Comparison of ENCODE assay signal across 14 cellular contexts in genomic region chr10:14415676-14416307, GRCh38.
DNase-seq lines count a peak whose midpoint lies in the region; ATAC-seq and TF ChIP-seq lines count a peak whose summit lies in the region.
"Had no signal": no experiment of that assay in that cellular context is flagged by ENCODE, and none has a peak within 500 bp of the region (broad histone marks: within the 10 kb centered on the region; RNA-seq: fewer than 3 reads in every experiment).

No MANE protein-coding gene starts in this region.

- H4K8ac ChIP-seq in mesendoderm (ENCODE audit: low read depth, low read length) = peak overlapping the region; percentile 42

- H3K9me3 Mint-ChIP-seq in chondrocyte (ENCODE audit: low read depth) (peaks cover 5% of the 10 kb centered on the region), type B pancreatic cell (peaks cover 5% of the 10 kb centered on the region)

- ATAC-seq in body of pancreas (no peak), HG03457 (IDR thresholded peaks at IDR 0.05; ENCODE audit: unreplicated experiment) (no peak)
- ATAC-seq: K562 had no signal

- H3K9me3 ChIP-seq in body of pancreas = no peaks in the 10 kb centered on the region
- H3K9me3 ChIP-seq: HAP-1 had no signal

- H3K27ac Mint-ChIP-seq in chondrocyte (ENCODE audit: unreplicated experiment) (peak overlapping the region; percentile 93), type B pancreatic cell (peak overlapping the region; percentile 76)
- H3K27ac Mint-ChIP-seq: CD4-positive, CD25-positive, alpha-beta regulatory T cell had no signal

- no peak for TF ChIP-seq POLR2A in body of pancreas (IDR thresholded peaks at IDR 0.05)

- no peaks in the 10 kb centered on the region for H3K79me2 ChIP-seq in mesendoderm (ENCODE audit: control insufficient read depth, insufficient read depth, low read length)

- no peak overlapping the region for H3K23ac ChIP-seq in mesendoderm (ENCODE audit: low read length)

- no CpG with 5 or more reads among the region's 4 CpGs for whole genome bisulfite sequencing in mesendoderm (ENCODE audit: extremely low coverage, insufficient coverage, low lambda C conversion rate)
- 51 to 63% methylated on average over 4 of the region's 4 CpGs for WGBS in body of pancreas, 2 donors

- TF ChIP-seq CTCF in chondrocyte (IDR thresholded peaks at IDR 0.05) (no peak), type B pancreatic cell (conservative IDR thresholded peaks at IDR 0.05) (no peak), body of pancreas (IDR thresholded peaks at IDR 0.05) (no peak)

- H3K4me3 ChIP-seq in mesendoderm (ENCODE audit: low read length) = no peak overlapping the region
- H3K4me3 ChIP-seq in body of pancreas = no peak overlapping the region
- H3K4me3 ChIP-seq: HAP-1, K562 had no signal

- intact Hi-C loops in body of pancreas (cut with DNase I) = no loop called here

- H2BK120ac ChIP-seq in mesendoderm (ENCODE audit: low read depth, low read length) = peak overlapping the region; percentile 39

- no peak overlapping the region for H3K4me2 ChIP-seq in mesendoderm (ENCODE audit: low read length)

- no peak overlapping the region for H4K5ac ChIP-seq in mesendoderm (ENCODE audit: low read length)

- H3K9ac ChIP-seq in mesendoderm (ENCODE audit: low read length) = no peak overlapping the region

- H2AK5ac ChIP-seq in mesendoderm (ENCODE audit: low read length) = no peak overlapping the region

- H3K18ac ChIP-seq in mesendoderm (ENCODE audit: low read length) = peak overlapping the region; percentile 43

- no peak overlapping the region for H3K56ac ChIP-seq in mesendoderm (ENCODE audit: low read length)

- H3K4me1 Mint-ChIP-seq in chondrocyte (ENCODE audit: low read depth) = peaks cover 48% of the 10 kb centered on the region
- H3K4me1 Mint-ChIP-seq in type B pancreatic cell (ENCODE audit: unreplicated experiment) = peaks cover 18% of the 10 kb centered on the region

- DNase-seq in M059J (ENCODE audit: low read depth) = peak; percentile 74
- no peak for DNase-seq in chondrocyte (ENCODE audit: low spot score)
- peak; percentile 43 for DNase-seq in mesendoderm
- DNase-seq in type B pancreatic cell (ENCODE audit: extremely low spot score, unreplicated experiment) = no peak
- DNase-seq in NCI-H2171 (lab: John Stamatoyannopoulos, UW) = no peak
- DNase-seq in body of pancreas = no peak
- DNase-seq: CD4-positive, CD25-positive, alpha-beta regulatory T cell; NCI-H1436; NCI-H2029; NCI-H510A; NCI-H82 had no signal

- H3K79me1 ChIP-seq in mesendoderm (ENCODE audit: low read length) = no peaks in the 10 kb centered on the region

- H3K27me3 Mint-ChIP-seq in chondrocyte (ENCODE audit: low read depth) (no peaks in the 10 kb centered on the region), type B pancreatic cell (peaks cover 9% of the 10 kb centered on the region)

- H3K27me3 ChIP-seq in mesendoderm (ENCODE audit: insufficient read depth, low read length, poor library complexity) (no peaks in the 10 kb centered on the region), body of pancreas (no peaks in the 10 kb centered on the region)

- H3K4me3 Mint-ChIP-seq in chondrocyte (ENCODE audit: unreplicated experiment) (no peak overlapping the region), type B pancreatic cell (peak overlapping the region; percentile 42)
- H3K4me3 Mint-ChIP-seq: CD4-positive, CD25-positive, alpha-beta regulatory T cell had no signal

- H3K36me3 Mint-ChIP-seq in chondrocyte (ENCODE audit: low read depth) (no peaks in the 10 kb centered on the region), type B pancreatic cell (no peaks in the 10 kb centered on the region)
- H3K36me3 Mint-ChIP-seq: CD4-positive, CD25-positive, alpha-beta regulatory T cell had no signal

- no peak overlapping the region for H2BK15ac ChIP-seq in mesendoderm (replicated peaks; ENCODE audit: low read depth)

- no peak overlapping the region for H3K4ac ChIP-seq in mesendoderm (ENCODE audit: low read depth, low read length)

- no peak overlapping the region for H2BK5ac ChIP-seq in mesendoderm (ENCODE audit: low read length)

- H3K27ac ChIP-seq in mesendoderm (ENCODE audit: low read depth, low read length) (peak overlapping the region; percentile 27), body of pancreas (no peak overlapping the region)

- H3K36me3 ChIP-seq in mesendoderm (ENCODE audit: control insufficient read depth, insufficient read depth, low read length) (no peaks in the 10 kb centered on the region), body of pancreas (replicated peaks in 1 of 2; ENCODE audit: insufficient read depth in 1 of 2, low read depth in 2 of 2) (no peaks in the 10 kb centered on the region)
- H3K36me3 ChIP-seq: HAP-1 had no signal

- H3K4me1 ChIP-seq in mesendoderm (ENCODE audit: control insufficient read depth, low read depth, low read length) (no peaks in the 10 kb centered on the region), body of pancreas (peaks cover 4% of the 10 kb centered on the region)

Comparison
In these comparisons a context has a peak if more than half of its experiments do, and no peak if none do; other contexts are left out.
1. DNase-seq: peak in M059J (single experiment) and mesendoderm (single experiment); none in chondrocyte (single experiment), type B pancreatic cell (single experiment), NCI-H2171 (single experiment) and body of pancreas (0 of 4).